ENCODE assay signal across 1 cellular context in the genomic region with DNA sequence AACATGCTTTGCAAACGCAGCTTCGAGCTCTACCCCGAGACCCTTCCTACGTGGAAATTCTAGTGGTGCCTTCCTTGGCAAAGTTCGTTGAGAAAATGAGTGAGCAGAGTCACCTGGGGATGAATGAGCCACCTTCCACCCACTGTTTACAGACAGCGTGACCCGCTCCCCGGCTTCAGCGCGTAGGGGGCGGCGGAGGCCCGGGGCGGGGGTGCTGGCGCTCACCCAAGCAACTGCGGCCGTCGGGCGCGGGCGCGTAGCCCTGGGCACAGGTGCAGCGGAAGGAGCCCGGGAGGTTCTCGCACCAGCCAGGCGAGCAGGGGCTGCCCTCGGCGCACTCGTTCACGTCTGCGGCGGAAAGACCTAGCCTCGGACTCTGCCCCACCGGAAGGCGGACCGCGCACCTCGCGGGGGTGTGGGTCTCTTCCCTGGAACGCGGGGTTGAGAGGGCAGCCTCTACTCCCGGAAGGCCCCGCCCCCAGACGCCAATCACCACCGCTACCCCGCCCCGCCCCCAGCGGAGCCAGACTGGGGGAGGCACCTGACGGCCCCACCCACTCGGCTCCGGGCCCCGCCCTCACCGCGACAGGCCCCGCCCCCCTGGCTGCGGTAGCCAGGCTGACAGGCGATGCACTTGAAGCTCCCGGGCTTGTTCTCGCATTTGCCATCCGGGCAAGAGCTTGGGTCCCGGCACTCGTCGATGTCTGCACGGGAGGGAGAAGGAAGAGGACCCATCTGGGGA.
TF ChIP-seq lines count a peak whose summit lies in the region.

No MANE protein-coding gene starts in this region.

TF ChIP-seq in K562, 482 proteins besides CTCF, POLR2A, EP300 and RAD21 (continued from another document):
- TF ChIP-seq ZNF24 (IDR thresholded peaks at IDR 0.05) (no peak), RBM39 (optimal IDR thresholded peaks at IDR 0.05; ENCODE audit: low read depth, low read length) (no peak), CREB1 (IDR thresholded peaks at IDR 0.05) (no peak), CREB1 (CRISPR knock-in tag; IDR thresholded peaks at IDR 0.05) (0 out of 2 replicates have a peak, but pooled peaks have one; percentile 36), PHF8 (IDR thresholded peaks at IDR 0.05; ENCODE audit: borderline replicate concordance, low read length) (peak; percentile 53; the same call in 1 of the 2 replicates), ZKSCAN3 (CRISPR knock-in tag; IDR thresholded peaks at IDR 0.05) (peak; percentile 75), ZNF77 (CRISPR knock-in tag; IDR thresholded peaks at IDR 0.05) (no peak), TCFL5 (CRISPR knock-in tag; conservative IDR thresholded peaks at IDR 0.05) (no peak), FOXA3 (CRISPR knock-in tag; conservative IDR thresholded peaks at IDR 0.05 in 1 of 2, IDR thresholded peaks at IDR 0.05 in 1 of 2) (no peak), ZNF407 (IDR thresholded peaks at IDR 0.05; ENCODE audit: low read depth) (no peak), CBX2 (IDR thresholded peaks at IDR 0.05; ENCODE audit: insufficient read depth, low read length, poor library complexity, severe bottlenecking) (no peak), ZNF224 (CRISPR knock-in tag; IDR thresholded peaks at IDR 0.05) (no peak), MCM2 (IDR thresholded peaks at IDR 0.05; ENCODE audit: low read depth) (no peak), POLR2G (IDR thresholded peaks at IDR 0.05; ENCODE audit: low read depth, low read length) (peak; percentile 77), MEF2A (IDR thresholded peaks at IDR 0.05; ENCODE audit: control insufficient read depth, low read depth, low read length) (no peak), ZBED1 (IDR thresholded peaks at IDR 0.05) (no peak), MED1 (CRISPR knock-in tag; IDR thresholded peaks at IDR 0.05; ENCODE audit: borderline replicate concordance) (no peak), MNT (conservative IDR thresholded peaks at IDR 0.05) (peak in 1 of 2 experiments; percentile 69; a peak in 2 of 4 replicates), CREM (IDR thresholded peaks at IDR 0.05; ENCODE audit: low read depth) (peak; percentile 7; the same call in 1 of the 2 replicates), SMAD3 (CRISPR knock-in tag; conservative IDR thresholded peaks at IDR 0.05) (no peak), ZFX (CRISPR knock-in tag; IDR thresholded peaks at IDR 0.05) (peak; percentile 25; the same call in 1 of the 2 replicates), ZBTB1 (CRISPR knock-in tag; IDR thresholded peaks at IDR 0.05; ENCODE audit: borderline replicate concordance, low read depth) (no peak)
- TF ChIP-seq, protein P1, sequence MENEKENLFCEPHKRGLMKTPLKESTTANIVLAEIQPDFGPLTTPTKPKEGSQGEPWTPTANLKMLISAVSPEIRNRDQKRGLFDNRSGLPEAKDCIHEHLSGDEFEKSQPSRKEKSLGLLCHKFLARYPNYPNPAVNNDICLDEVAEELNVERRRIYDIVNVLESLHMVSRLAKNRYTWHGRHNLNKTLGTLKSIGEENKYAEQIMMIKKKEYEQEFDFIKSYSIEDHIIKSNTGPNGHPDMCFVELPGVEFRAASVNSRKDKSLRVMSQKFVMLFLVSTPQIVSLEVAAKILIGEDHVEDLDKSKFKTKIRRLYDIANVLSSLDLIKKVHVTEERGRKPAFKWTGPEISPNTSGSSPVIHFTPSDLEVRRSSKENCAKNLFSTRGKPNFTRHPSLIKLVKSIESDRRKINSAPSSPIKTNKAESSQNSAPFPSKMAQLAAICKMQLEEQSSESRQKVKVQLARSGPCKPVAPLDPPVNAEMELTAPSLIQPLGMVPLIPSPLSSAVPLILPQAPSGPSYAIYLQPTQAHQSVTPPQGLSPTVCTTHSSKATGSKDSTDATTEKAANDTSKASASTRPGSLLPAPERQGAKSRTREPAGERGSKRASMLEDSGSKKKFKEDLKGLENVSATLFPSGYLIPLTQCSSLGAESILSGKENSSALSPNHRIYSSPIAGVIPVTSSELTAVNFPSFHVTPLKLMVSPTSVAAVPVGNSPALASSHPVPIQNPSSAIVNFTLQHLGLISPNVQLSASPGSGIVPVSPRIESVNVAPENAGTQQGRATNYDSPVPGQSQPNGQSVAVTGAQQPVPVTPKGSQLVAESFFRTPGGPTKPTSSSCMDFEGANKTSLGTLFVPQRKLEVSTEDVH (IDR thresholded peaks at IDR 0.05; ENCODE audit: low read depth, partially characterized antibody): no peak
